ENCODE assay signal across 8 cellular contexts in genomic region chrX:136874114-136874513, GRCh38. TPM values are rescaled to one million over a fixed set of nuclear protein-coding genes. Genes with fewer than 3 reads are reported as not detected.
DNase-seq lines count a peak whose midpoint lies in the region; ATAC-seq, FAIRE-seq and TF ChIP-seq lines count a peak whose summit lies in the region.
"Not testable (repeated sequence)": the region's sequence is repeated elsewhere in the genome, so short reads cannot be mapped to it uniquely, and the experiment has no call there.

No MANE protein-coding gene starts in this region.

- not testable (repeated sequence) for H3K9me3 Mint-ChIP-seq in CD8-positive, alpha-beta T cell; HFFc6; activated CD8-positive, alpha-beta T cell treated with anti-CD3 and anti-CD28 coated beads for 36 hours; activated naive CD4-positive, alpha-beta T cell treated with anti-CD3 and anti-CD28 coated beads for 36 hours; astrocyte (ENCODE audit: unreplicated experiment)

- H3K4me1 Mint-ChIP-seq in CD8-positive, alpha-beta T cell (ENCODE audit: low read depth) = peaks cover 44% of the 10 kb centered on the region
- not testable (repeated sequence) for H3K4me1 Mint-ChIP-seq in HFFc6 (ENCODE audit: low read depth); astrocyte (ENCODE audit: low read depth, unreplicated experiment)
- peaks cover 13% of the 10 kb centered on the region for H3K4me1 Mint-ChIP-seq in T-helper 17 cell
- peaks cover 48% of the 10 kb centered on the region for H3K4me1 Mint-ChIP-seq in activated CD8-positive, alpha-beta T cell treated with anti-CD3 and anti-CD28 coated beads for 36 hours (ENCODE audit: low read depth)
- peaks cover 51% of the 10 kb centered on the region for H3K4me1 Mint-ChIP-seq in activated naive CD4-positive, alpha-beta T cell treated with anti-CD3 and anti-CD28 coated beads for 36 hours (ENCODE audit: low read depth)

- H3K4me3 ChIP-seq in CD8-positive, alpha-beta T cell (ENCODE audit: low read depth, low read length); astrocyte (ENCODE audit: insufficient read depth, low read depth, low read length); HepG2 (replicated peaks in 1 of 3; ENCODE audit: insufficient read depth in 1 of 3, low read depth in 2 of 3, low read length in 3 of 3); pancreas: not testable (repeated sequence)

- peaks cover 13% of the 10 kb centered on the region for H3K4me1 ChIP-seq in CD8-positive, alpha-beta T cell (ENCODE audit: insufficient read depth, low read length)
- H3K4me1 ChIP-seq in astrocyte (ENCODE audit: insufficient read depth, low read length); pancreas: not testable (repeated sequence)
- H3K4me1 ChIP-seq in HepG2 (ENCODE audit: insufficient read depth, low read length) = peaks cover 27% of the 10 kb centered on the region

- DNase-seq in CD8-positive, alpha-beta T cell; HFFc6; T-helper 17 cell; activated CD8-positive, alpha-beta T cell treated with anti-CD3 and anti-CD28 coated beads for 36 hours; activated naive CD4-positive, alpha-beta T cell treated with anti-CD3 and anti-CD28 coated beads for 36 hours; astrocyte (ENCODE audit: low read depth); HepG2 (ENCODE audit: low spot score); pancreas: not testable (repeated sequence)

- CTCF ChIA-PET in CD8-positive, alpha-beta T cell (lab: Charles Lee) = interaction anchor here (1.5 kb wide), 1 partner anchor 51 kb away, joined by 3 read pairs; no protein-coding TSS in a partner anchor
- CTCF ChIA-PET in activated CD8-positive, alpha-beta T cell treated with anti-CD3 and anti-CD28 coated beads for 36 hours (lab: Charles Lee); activated naive CD4-positive, alpha-beta T cell treated with anti-CD3 and anti-CD28 coated beads for 36 hours (lab: Charles Lee); HepG2 (lab: Yijun Ruan, JAX; ENCODE audit: low intra/inter-chr PET ratio, low total read pairs): not testable (repeated sequence)

- H3K27me3 Mint-ChIP-seq in CD8-positive, alpha-beta T cell (ENCODE audit: low read depth); HFFc6 (ENCODE audit: insufficient read depth); T-helper 17 cell; activated CD8-positive, alpha-beta T cell treated with anti-CD3 and anti-CD28 coated beads for 36 hours; activated naive CD4-positive, alpha-beta T cell treated with anti-CD3 and anti-CD28 coated beads for 36 hours (ENCODE audit: low read depth); astrocyte (ENCODE audit: low read depth, unreplicated experiment): not testable (repeated sequence)

- peaks cover 79% of the 10 kb centered on the region for H3K36me3 Mint-ChIP-seq in CD8-positive, alpha-beta T cell
- peaks cover 31% of the 10 kb centered on the region for H3K36me3 Mint-ChIP-seq in HFFc6 (ENCODE audit: low read depth)
- not testable (repeated sequence) for H3K36me3 Mint-ChIP-seq in T-helper 17 cell (ENCODE audit: low read depth); astrocyte (ENCODE audit: low read depth, unreplicated experiment)
- peaks cover 73% of the 10 kb centered on the region for H3K36me3 Mint-ChIP-seq in activated CD8-positive, alpha-beta T cell treated with anti-CD3 and anti-CD28 coated beads for 36 hours (ENCODE audit: low read depth)
- peaks cover 61% of the 10 kb centered on the region for H3K36me3 Mint-ChIP-seq in activated naive CD4-positive, alpha-beta T cell treated with anti-CD3 and anti-CD28 coated beads for 36 hours (ENCODE audit: low read depth)

- peak overlapping the region; percentile 64 for H3K27ac Mint-ChIP-seq in CD8-positive, alpha-beta T cell
- H3K27ac Mint-ChIP-seq in HFFc6 (peak overlapping the region; percentile 31; the same call in 1 of the 2 replicates), T-helper 17 cell (peak overlapping the region; percentile 77)
- peak overlapping the region; percentile 46 for H3K27ac Mint-ChIP-seq in activated CD8-positive, alpha-beta T cell treated with anti-CD3 and anti-CD28 coated beads for 36 hours
- peak overlapping the region; percentile 50 for H3K27ac Mint-ChIP-seq in activated naive CD4-positive, alpha-beta T cell treated with anti-CD3 and anti-CD28 coated beads for 36 hours
- not testable (repeated sequence) for H3K27ac Mint-ChIP-seq in astrocyte (ENCODE audit: unreplicated experiment)

- not testable (repeated sequence) for H3K9me3 ChIP-seq in CD8-positive, alpha-beta T cell (ENCODE audit: low read length); T-helper 17 cell (ENCODE audit: control insufficient read depth, low read length, poor library complexity, severe bottlenecking); astrocyte (ENCODE audit: insufficient read depth, low read depth, low read length); HepG2 (ENCODE audit: low read length); pancreas

- not testable (repeated sequence) for H3K4me2 ChIP-seq in astrocyte (ENCODE audit: low read length); HepG2 (ENCODE audit: low read depth, low read length)

- H2AFZ ChIP-seq in astrocyte (ENCODE audit: low read depth, low read length); HepG2 (ENCODE audit: low read length): not testable (repeated sequence)

- not testable (repeated sequence) for H3K27me3 ChIP-seq in CD8-positive, alpha-beta T cell (ENCODE audit: insufficient read depth, low read length); astrocyte (ENCODE audit: insufficient read depth, low read length); HepG2 (ENCODE audit: control insufficient read depth in 1 of 2, insufficient read depth in 2 of 2, low read length in 2 of 2); pancreas

- H3K9ac ChIP-seq in astrocyte (ENCODE audit: low read length); HepG2 (ENCODE audit: insufficient read depth, low read depth, low read length): not testable (repeated sequence)

- 75% methylated on average over 15 of the region's 15 CpGs for WGBS in HepG2 (ENCODE audit: low lambda C conversion rate)
- WGBS in pancreas, 2 donors = 60 to 66% methylated on average over 15 of the region's 15 CpGs

- FAIRE-seq in astrocyte (lab: Jason Lieb, UNC) (peak; percentile 47), pancreas (lab: Jason Lieb, UNC) (peak; percentile 5)
- not testable (repeated sequence) for FAIRE-seq in HepG2 (lab: Jason Lieb, UNC)

- POLR2A ChIA-PET in CD8-positive, alpha-beta T cell (lab: Charles Lee); activated CD8-positive, alpha-beta T cell treated with anti-CD3 and anti-CD28 coated beads for 36 hours (lab: Charles Lee); HepG2 (lab: Yijun Ruan, JAX): not testable (repeated sequence)

- TF ChIP-seq POLR2A in HepG2 (IDR thresholded peaks at IDR 0.05; ENCODE audit: insufficient read depth in 1 of 2, low read depth in 2 of 2, low read length in 2 of 2) = not testable (repeated sequence)

- TF ChIP-seq EP300 in HepG2 (IDR thresholded peaks at IDR 0.05; ENCODE audit: low read depth in 2 of 2, low read length in 2 of 2); HepG2 (CRISPR knock-in tag; IDR thresholded peaks at IDR 0.05; ENCODE audit: borderline replicate concordance): not testable (repeated sequence)

- in situ Hi-C loops in HepG2 (cut with HindIII; ENCODE audit: extremely low pct_ligation_motif_present, low pct_unique_long_range_greater_than_20kb) = not testable (repeated sequence)

- intact Hi-C loops in CD8-positive, alpha-beta T cell (cut with DNase I, micrococcal nuclease) = loop anchor here in 1 of 2 experiments (10.0 kb wide), 1 partner anchor 109 kb away; no protein-coding TSS in a partner anchor
- intact Hi-C loops in activated CD8-positive, alpha-beta T cell treated with anti-CD3 and anti-CD28 coated beads for 36 hours (cut with micrococcal nuclease) = loop anchor here (10.0 kb wide), 1 partner anchor 159 kb away; no protein-coding TSS in a partner anchor
- intact Hi-C loops in activated naive CD4-positive, alpha-beta T cell treated with anti-CD3 and anti-CD28 coated beads for 36 hours (cut with micrococcal nuclease); HepG2 (cut with micrococcal nuclease; ENCODE audit: unreplicated experiment); pancreas (cut with DNase I): not testable (repeated sequence)

- H3K4me3 Mint-ChIP-seq in CD8-positive, alpha-beta T cell; HFFc6; T-helper 17 cell; activated CD8-positive, alpha-beta T cell treated with anti-CD3 and anti-CD28 coated beads for 36 hours; activated naive CD4-positive, alpha-beta T cell treated with anti-CD3 and anti-CD28 coated beads for 36 hours; astrocyte (ENCODE audit: unreplicated experiment): not testable (repeated sequence)

- peaks cover 51% of the 10 kb centered on the region for H4K20me1 ChIP-seq in astrocyte (ENCODE audit: insufficient read depth, low read length)
- H4K20me1 ChIP-seq in HepG2 (ENCODE audit: insufficient read depth, low read length) = not testable (repeated sequence)

- H3K79me2 ChIP-seq in astrocyte (ENCODE audit: insufficient read depth, low read length) (peaks cover 66% of the 10 kb centered on the region), HepG2 (ENCODE audit: insufficient read depth, low read length) (peaks cover 14% of the 10 kb centered on the region)

- TF ChIP-seq CTCF in CD8-positive, alpha-beta T cell (IDR thresholded peaks at IDR 0.05); HFFc6 (IDR thresholded peaks at IDR 0.05); activated CD8-positive, alpha-beta T cell treated with anti-CD3 and anti-CD28 coated beads for 36 hours (IDR thresholded peaks at IDR 0.05); astrocyte (IDR thresholded peaks at IDR 0.05; ENCODE audit: insufficient read depth, low read depth, low read length); HepG2 (CRISPR knock-in tag; IDR thresholded peaks at IDR 0.05); pancreas (IDR thresholded peaks at IDR 0.05): not testable (repeated sequence)

- not testable (repeated sequence) for TF ChIP-seq RAD21 in HepG2 (CRISPR knock-in tag; IDR thresholded peaks at IDR 0.05)

- H3K36me3 ChIP-seq in CD8-positive, alpha-beta T cell (ENCODE audit: insufficient read depth, low read length) = peaks cover 27% of the 10 kb centered on the region
- H3K36me3 ChIP-seq in astrocyte (ENCODE audit: insufficient read depth, low read length) = peaks cover 33% of the 10 kb centered on the region
- H3K36me3 ChIP-seq in HepG2 (replicated peaks in 1 of 2; ENCODE audit: control insufficient read depth in 1 of 2, insufficient read depth in 2 of 2, low read length in 2 of 2) = peaks cover 3 to 12% of the 10 kb centered on the region in 2 experiments
- H3K36me3 ChIP-seq in pancreas = peaks cover 0 to 43% (median 0%) of the 10 kb centered on the region in 3 donors

- not testable (repeated sequence) for H3K27ac ChIP-seq in CD8-positive, alpha-beta T cell (ENCODE audit: low read depth, low read length); astrocyte (ENCODE audit: low read depth, low read length); HepG2 (ENCODE audit: extremely low read length, insufficient read depth, low read length); pancreas

- ATAC-seq in CD8-positive, alpha-beta T cell; T-helper 17 cell; activated CD8-positive, alpha-beta T cell treated with anti-CD3 and anti-CD28 coated beads for 36 hours; HepG2; pancreas: not testable (repeated sequence)

- not testable (repeated sequence) for BruUV-seq in HepG2 (replicated peaks; lab: Mats Ljungman, UMichigan)

RNA-seq across cellular contexts. Expression of gene RBMX, which starts 6.4 kb away (rescaled TPM):
- 100 to 1,000 TPM; 306 to 307 TPM for total RNA-seq in CD8-positive, alpha-beta T cell
- total RNA-seq in HFFc6 (2021; fragmentation: NEBNext Ultra II Directional; extraction: Animal tissue kit (Norgen Biotek cat#: 25700)) = 100 to 1,000 TPM; 127 to 191 (median 178) TPM
- total RNA-seq in T-helper 17 cell (100 to 1,000 TPM; 239 TPM), astrocyte (120 and 133 TPM in 2 replicates), HepG2 (2016; rRNA removed; fragmentation: Illumina TruSeq; extraction: Trizol) (254 and 303 TPM in 2 replicates), pancreas (100 to 1,000 TPM in 2 of 6 donors, 10 to 100 TPM in 4; 71.7 to 129 (median 81.8) TPM)
- 100 to 1,000 TPM; 285 TPM for total RNA-seq in activated CD8-positive, alpha-beta T cell treated with anti-CD3 and anti-CD28 coated beads for 36 hours
- 100 to 1,000 TPM; 278 to 280 TPM for total RNA-seq in activated naive CD4-positive, alpha-beta T cell treated with anti-CD3 and anti-CD28 coated beads for 36 hours
- 34.9 and 37.6 TPM in 2 replicates for total RNA-seq in HepG2 (2016; cell fraction: cytosol; rRNA removed; fragmentation: Illumina TruSeq; extraction: Trizol; ENCODE audit: low read depth)
- total RNA-seq in HepG2 (2016; cell fraction: insoluble cytoplasmic fraction; rRNA removed; fragmentation: Illumina TruSeq; extraction: Trizol) = 248 and 273 TPM in 2 replicates
- 101 and 111 TPM in 2 replicates for total RNA-seq in HepG2 (2016; cell fraction: membrane; rRNA removed; fragmentation: Illumina TruSeq; extraction: Trizol)
- 200 and 222 TPM in 2 replicates for total RNA-seq in HepG2 (2016; cell fraction: nucleus; rRNA removed; fragmentation: Illumina TruSeq; extraction: Trizol)
- polyA plus RNA-seq in HepG2 (2011; rRNA removed) (95.2 and 114 TPM in 2 replicates), pancreas (10 to 100 TPM; 45.3 to 86.6 TPM)
- polyA plus RNA-seq in HepG2 (2011; cell fraction: cytosol; rRNA removed) = 92.9 and 101 TPM in 2 replicates
- polyA plus RNA-seq in HepG2 (2011; cell fraction: nucleus; rRNA removed) = 103 and 120 TPM in 2 replicates
- 128 and 171 TPM in 2 replicates for polyA plus RNA-seq in HepG2 (2012)
- polyA plus RNA-seq in HepG2 (2016; cell fraction: cytosol; fragmentation: Illumina TruSeq; extraction: Trizol; ENCODE audit: low read depth) = 36.0 and 39.5 TPM in 2 replicates
- 304 and 335 TPM in 2 replicates for polyA plus RNA-seq in HepG2 (2016; cell fraction: insoluble cytoplasmic fraction; fragmentation: Illumina TruSeq; extraction: Trizol; ENCODE audit: low read depth)
- 78.9 and 89.0 TPM in 2 replicates for polyA plus RNA-seq in HepG2 (2016; cell fraction: membrane; fragmentation: Illumina TruSeq; extraction: Trizol; ENCODE audit: low read depth)
- 279 and 282 TPM in 2 replicates for polyA plus RNA-seq in HepG2 (2016; cell fraction: nucleus; fragmentation: Illumina TruSeq; extraction: Trizol; ENCODE audit: insufficient read depth, low read depth)
- 63.4 and 108 TPM in 2 replicates for polyA minus RNA-seq in HepG2 (2011; rRNA and poly(A)+ RNA removed; ENCODE audit: low replicate concordance)
- 110 and 111 TPM in 2 replicates for polyA minus RNA-seq in HepG2 (2011; cell fraction: cytosol; rRNA and poly(A)+ RNA removed)
- polyA minus RNA-seq in HepG2 (2011; cell fraction: nucleus; rRNA and poly(A)+ RNA removed) = 119 and 149 TPM in 2 replicates
